Comparison of ENCODE assay signal across 1 cellular context in the genomic region with DNA sequence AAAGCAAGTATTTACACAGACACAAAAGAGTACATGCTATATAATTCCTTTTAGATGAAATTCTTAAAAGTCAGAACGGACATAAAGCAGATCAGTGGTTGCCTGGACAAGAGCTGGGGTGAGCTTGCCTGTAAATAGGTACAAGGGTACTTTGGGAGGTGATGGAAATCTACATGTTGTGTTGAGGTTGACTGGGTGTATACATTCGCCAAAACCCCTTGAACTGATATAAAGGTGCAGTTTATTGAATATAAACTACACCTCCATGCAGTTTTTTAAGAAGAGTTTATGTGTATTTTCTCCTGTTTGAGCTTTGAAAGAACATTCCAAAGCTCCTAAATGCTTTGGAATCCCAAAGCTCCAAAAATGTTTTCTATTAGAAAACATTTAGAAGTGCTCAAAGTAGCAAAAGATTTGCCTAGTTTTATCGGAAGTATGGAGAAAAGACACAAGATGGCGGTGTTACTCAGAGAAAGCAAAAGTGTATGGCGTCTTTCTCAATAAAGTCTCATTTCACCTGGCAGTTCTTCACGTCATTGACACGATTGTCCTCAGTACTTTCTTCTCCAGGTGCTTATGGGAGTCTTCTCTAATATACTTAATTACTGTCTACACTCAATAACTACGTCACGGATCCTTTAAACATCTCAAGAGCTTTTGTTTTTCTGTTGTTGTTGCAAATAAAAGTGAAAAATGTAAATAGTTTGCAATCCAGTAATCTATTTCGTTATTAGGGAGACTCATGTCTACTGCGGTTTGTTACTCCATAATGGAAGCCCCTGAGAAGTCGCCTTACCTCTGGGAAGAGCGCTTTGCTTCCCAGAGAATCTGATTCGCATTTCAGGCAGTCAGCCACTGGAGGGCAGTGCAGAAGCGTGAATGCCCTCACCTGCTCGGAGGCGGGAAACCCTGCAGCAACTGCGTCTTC.
TF ChIP-seq lines count a peak whose summit lies in the region.

No MANE protein-coding gene starts in this region.

TF ChIP-seq in HEK293, 187 proteins besides CTCF, POLR2A, EP300 and RAD21 (continued from another document):
- TF ChIP-seq, protein P1, sequence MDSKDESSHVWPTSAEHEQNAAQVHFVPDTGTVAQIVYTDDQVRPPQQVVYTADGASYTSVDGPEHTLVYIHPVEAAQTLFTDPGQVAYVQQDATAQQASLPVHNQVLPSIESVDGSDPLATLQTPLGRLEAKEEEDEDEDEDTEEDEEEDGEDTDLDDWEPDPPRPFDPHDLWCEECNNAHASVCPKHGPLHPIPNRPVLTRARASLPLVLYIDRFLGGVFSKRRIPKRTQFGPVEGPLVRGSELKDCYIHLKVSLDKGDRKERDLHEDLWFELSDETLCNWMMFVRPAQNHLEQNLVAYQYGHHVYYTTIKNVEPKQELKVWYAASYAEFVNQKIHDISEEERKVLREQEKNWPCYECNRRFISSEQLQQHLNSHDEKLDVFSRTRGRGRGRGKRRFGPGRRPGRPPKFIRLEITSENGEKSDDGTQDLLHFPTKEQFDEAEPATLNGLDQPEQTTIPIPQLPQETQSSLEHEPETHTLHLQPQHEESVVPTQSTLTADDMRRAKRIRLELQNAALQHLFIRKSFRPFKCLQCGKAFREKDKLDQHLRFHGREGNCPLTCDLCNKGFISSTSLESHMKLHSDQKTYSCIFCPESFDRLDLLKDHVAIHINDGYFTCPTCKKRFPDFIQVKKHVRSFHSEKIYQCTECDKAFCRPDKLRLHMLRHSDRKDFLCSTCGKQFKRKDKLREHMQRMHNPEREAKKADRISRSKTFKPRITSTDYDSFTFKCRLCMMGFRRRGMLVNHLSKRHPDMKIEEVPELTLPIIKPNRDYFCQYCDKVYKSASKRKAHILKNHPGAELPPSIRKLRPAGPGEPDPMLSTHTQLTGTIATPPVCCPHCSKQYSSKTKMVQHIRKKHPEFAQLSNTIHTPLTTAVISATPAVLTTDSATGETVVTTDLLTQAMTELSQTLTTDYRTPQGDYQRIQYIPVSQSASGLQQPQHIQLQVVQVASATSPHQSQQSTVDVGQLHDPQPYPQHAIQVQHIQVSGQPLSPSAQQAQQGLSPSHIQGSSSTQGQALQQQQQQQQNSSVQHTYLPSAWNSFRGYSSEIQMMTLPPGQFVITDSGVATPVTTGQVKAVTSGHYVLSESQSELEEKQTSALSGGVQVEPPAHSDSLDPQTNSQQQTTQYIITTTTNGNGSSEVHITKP (tag by site-specific recombination; IDR thresholded peaks at IDR 0.05) = no peak
- TF ChIP-seq ZBTB17 (tag by site-specific recombination; IDR thresholded peaks at IDR 0.05) (0 out of 2 replicates have a peak, but pooled peaks have one; percentile 13), ZNF157 (tag by site-specific recombination; IDR thresholded peaks at IDR 0.05) (no peak), ZNF335 (tag by site-specific recombination; conservative IDR thresholded peaks at IDR 0.05) (peak; percentile 49), ZNF19 (tag by site-specific recombination; IDR thresholded peaks at IDR 0.05; ENCODE audit: low read depth) (no peak), ZNF10 (tag by site-specific recombination; IDR thresholded peaks at IDR 0.05) (peak; percentile 62; the same call in 1 of the 2 replicates), ZXDB (tag by site-specific recombination; IDR thresholded peaks at IDR 0.05) (0 out of 2 replicates have a peak, but pooled peaks have one; percentile 51)
- TF ChIP-seq, protein P2, sequence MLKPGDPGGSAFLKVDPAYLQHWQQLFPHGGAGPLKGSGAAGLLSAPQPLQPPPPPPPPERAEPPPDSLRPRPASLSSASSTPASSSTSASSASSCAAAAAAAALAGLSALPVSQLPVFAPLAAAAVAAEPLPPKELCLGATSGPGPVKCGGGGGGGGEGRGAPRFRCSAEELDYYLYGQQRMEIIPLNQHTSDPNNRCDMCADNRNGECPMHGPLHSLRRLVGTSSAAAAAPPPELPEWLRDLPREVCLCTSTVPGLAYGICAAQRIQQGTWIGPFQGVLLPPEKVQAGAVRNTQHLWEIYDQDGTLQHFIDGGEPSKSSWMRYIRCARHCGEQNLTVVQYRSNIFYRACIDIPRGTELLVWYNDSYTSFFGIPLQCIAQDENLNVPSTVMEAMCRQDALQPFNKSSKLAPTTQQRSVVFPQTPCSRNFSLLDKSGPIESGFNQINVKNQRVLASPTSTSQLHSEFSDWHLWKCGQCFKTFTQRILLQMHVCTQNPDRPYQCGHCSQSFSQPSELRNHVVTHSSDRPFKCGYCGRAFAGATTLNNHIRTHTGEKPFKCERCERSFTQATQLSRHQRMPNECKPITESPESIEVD (tag by site-specific recombination; IDR thresholded peaks at IDR 0.05) = no peak
